ENCODE assay signal across 8 cellular contexts in the genomic region with DNA sequence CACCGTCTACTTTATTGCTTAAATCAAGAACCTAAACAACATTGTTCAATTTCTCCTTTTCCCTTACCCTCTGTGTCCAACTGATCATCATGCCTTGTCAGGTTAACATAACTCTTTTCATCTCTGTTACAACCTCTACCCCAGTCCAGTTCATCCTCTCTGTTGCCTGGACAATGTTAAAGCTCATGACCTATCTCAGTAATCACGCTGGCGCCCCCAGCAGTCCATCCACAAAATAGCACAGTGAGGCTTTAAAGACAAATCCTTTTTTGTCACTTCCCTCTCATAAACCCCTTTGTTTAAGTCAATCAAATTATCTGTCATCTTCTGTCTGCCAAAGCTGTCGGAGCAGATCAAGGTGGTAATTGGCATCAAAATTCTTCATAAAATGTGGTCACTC.
DNase-seq lines count a peak whose midpoint lies in the region; ATAC-seq and TF ChIP-seq lines count a peak whose summit lies in the region.

No MANE protein-coding gene starts in this region.

- DNase-seq in DMS53 treated with DMSO at 0.1 percent for 48 hours (lab: John Stamatoyannopoulos, UW; ENCODE audit: unreplicated experiment) (peak; percentile 24), HFF-Myc (ENCODE audit: extremely low read depth, low read depth) (peak; percentile 15), RPMI7951 (ENCODE audit: low read depth) (peak; percentile 38), left ventricle myocardium superior (peak; percentile 52), HPDE6-E6E7 (ENCODE audit: extremely low spot score) (no peak), 8988T (no peak)
- DNase-seq in activated naive CD4-positive, alpha-beta T cell treated with anti-CD3 and anti-CD28 coated beads for 36 hours = peak; percentile 81
- DNase-seq in stimulated activated CD4-positive, alpha-beta T cell treated with anti-CD3 and anti-CD28 coated beads, Interleukin-2, amount 100 ng/mL, for 4 hours (ENCODE audit: low read depth) = peak; percentile 36

- peaks cover 19% of the 10 kb centered on the region for H3K36me3 Mint-ChIP-seq in activated naive CD4-positive, alpha-beta T cell treated with anti-CD3 and anti-CD28 coated beads for 36 hours (ENCODE audit: low read depth)

- peak; percentile 41 for ATAC-seq in left ventricle myocardium superior

- no peaks in the 10 kb centered on the region for H3K9me3 Mint-ChIP-seq in activated naive CD4-positive, alpha-beta T cell treated with anti-CD3 and anti-CD28 coated beads for 36 hours

- intact Hi-C loops in activated naive CD4-positive, alpha-beta T cell treated with anti-CD3 and anti-CD28 coated beads for 36 hours (cut with micrococcal nuclease) = loop anchor here (1.0 to 5.0 kb wide), 5 partner anchors 127 to 1373 kb away; no protein-coding TSS in a partner anchor
- intact Hi-C loops in left ventricle myocardium superior (cut with micrococcal nuclease) = no loop called here

- H3K4me3 Mint-ChIP-seq in activated naive CD4-positive, alpha-beta T cell treated with anti-CD3 and anti-CD28 coated beads for 36 hours = no peak overlapping the region

- no peak overlapping the region for H3K27ac Mint-ChIP-seq in activated naive CD4-positive, alpha-beta T cell treated with anti-CD3 and anti-CD28 coated beads for 36 hours

- peaks cover 7% of the 10 kb centered on the region for H3K4me1 Mint-ChIP-seq in activated naive CD4-positive, alpha-beta T cell treated with anti-CD3 and anti-CD28 coated beads for 36 hours (ENCODE audit: low read depth)

- H3K27me3 Mint-ChIP-seq in activated naive CD4-positive, alpha-beta T cell treated with anti-CD3 and anti-CD28 coated beads for 36 hours (ENCODE audit: low read depth) = no peaks in the 10 kb centered on the region

- peak; percentile 70 for TF ChIP-seq CTCF in HFF-Myc (IDR thresholded peaks at IDR 0.05; ENCODE audit: low read depth, low read length, missing control alignments)

- no peak overlapping the region for H3K4me3 ChIP-seq in HFF-Myc (replicated peaks; ENCODE audit: low read depth, low read length)

- CTCF ChIA-PET in activated naive CD4-positive, alpha-beta T cell treated with anti-CD3 and anti-CD28 coated beads for 36 hours (lab: Charles Lee) = interaction anchor here (0.7 to 1.7 kb wide), 8 partner anchors 12 to 384 kb away, joined by 3 to 12 read pairs (median 4); no protein-coding TSS in a partner anchor

Comparison
In these comparisons a context has a peak if more than half of its experiments do, and no peak if none do; other contexts are left out.
1. DNase-seq: peak in DMS53 treated with DMSO at 0.1 percent for 48 hours (single experiment), HFF-Myc (single experiment), RPMI7951 (single experiment), activated naive CD4-positive, alpha-beta T cell treated with anti-CD3 and anti-CD28 coated beads for 36 hours (single experiment), left ventricle myocardium superior (single experiment) and stimulated activated CD4-positive, alpha-beta T cell treated with anti-CD3 and anti-CD28 coated beads, Interleukin-2, amount 100 ng/mL, for 4 hours (single experiment); none in HPDE6-E6E7 (single experiment) and 8988T (single experiment).